22 cellular contexts compared by ENCODE assay signal in the genomic region with DNA sequence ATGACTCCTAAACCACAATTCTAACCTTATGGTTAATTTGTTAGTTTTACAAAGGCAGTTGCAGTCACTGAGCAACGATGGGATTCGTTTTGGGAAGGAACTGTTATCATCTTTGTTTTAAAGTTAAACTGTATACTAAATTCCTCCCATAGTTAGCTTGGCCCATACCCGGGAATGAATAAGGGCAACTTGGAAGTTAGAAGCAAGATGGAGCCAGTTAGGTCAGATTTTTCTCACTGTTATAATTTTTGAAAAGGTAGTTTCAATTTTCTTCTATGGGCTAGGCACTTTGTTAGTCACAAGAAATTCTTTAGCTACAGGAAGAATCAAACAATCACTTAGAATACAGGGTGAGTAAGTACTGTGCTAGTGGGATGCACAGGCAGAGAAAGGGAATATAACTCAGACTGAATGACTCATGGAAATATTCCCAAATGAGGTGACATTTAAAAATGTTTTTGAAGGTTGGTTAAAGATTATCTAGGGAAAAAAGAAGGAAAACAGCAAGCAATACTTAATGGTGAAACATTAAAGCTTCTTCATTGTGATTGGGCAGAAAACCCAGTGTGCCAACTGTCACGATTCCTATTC.
DNase-seq lines count a peak whose midpoint lies in the region; ATAC-seq, FAIRE-seq and TF ChIP-seq lines count a peak whose summit lies in the region.
"Had no signal": no experiment of that assay in that cellular context is flagged by ENCODE, and none has a peak within 500 bp of the region (broad histone marks: within the 10 kb centered on the region; RNA-seq: fewer than 3 reads in every experiment).

No MANE protein-coding gene starts in this region.

- DNase-seq in H54 (ENCODE audit: insufficient read length, low spot score) (peak; percentile 2), fibroblast of peridontal ligament (ENCODE audit: extremely low read depth) (peak; percentile 48), stromal cell of bone marrow (ENCODE audit: low read depth) (peak; percentile 33), NCI-H774 (lab: John Stamatoyannopoulos, UW) (no peak), germinal center (ENCODE audit: low spot score) (no peak), NCI-H1048 (lab: John Stamatoyannopoulos, UW) (no peak)
- DNase-seq: activated CD4-positive, alpha-beta memory T cell treated with anti-CD3 and anti-CD28 coated beads for 36 hours; activated naive CD4-positive, alpha-beta T cell treated with anti-CD3 and anti-CD28 coated beads, Interleukin-2, amount 10 ng/mL, durations not matched to agents 7 days and 5 days; activated T-cell treated with anti-CD3 and anti-CD28 coated beads, Interleukin-2, amount 50 U/mL, for 24 hours; GOT3; KG1; natural killer cell; NCI-H1092; NCI-H2081 treated with DMSO at 0.1 percent for 48 hours; NCI-H524; posterior cingulate gyrus; SIG-M5; spleen; T-helper 2 cell; testis had no signal

- FAIRE-seq in H54 (lab: Jason Lieb, UNC), result no peak
- FAIRE-seq: keratinocyte had no signal

- peak; percentile 42; the same call in 2 of the 3 replicates for ATAC-seq in SK-N-SH treated with all-trans-retinoic acid at 6 μM for 48 hours
- ATAC-seq: natural killer cell had no signal

- no peak for TF ChIP-seq POLR2A in H54 (IDR thresholded peaks at IDR 0.05; ENCODE audit: low read depth, low read length)

TF ChIP-seq in SK-N-SH treated with all-trans-retinoic acid at 6 μM for 48 hours, 23 proteins besides CTCF, POLR2A, EP300 and RAD21:
- TF ChIP-seq CSDC2 (CRISPR knock-in tag; IDR thresholded peaks at IDR 0.05) (no peak), ARNTL (CRISPR knock-in tag; IDR thresholded peaks at IDR 0.05; ENCODE audit: borderline replicate concordance, low read depth) (no peak), OSR1 (CRISPR knock-in tag; IDR thresholded peaks at IDR 0.05) (peak; percentile 31; the same call in 1 of the 2 replicates)
- TF ChIP-seq, protein P1, sequence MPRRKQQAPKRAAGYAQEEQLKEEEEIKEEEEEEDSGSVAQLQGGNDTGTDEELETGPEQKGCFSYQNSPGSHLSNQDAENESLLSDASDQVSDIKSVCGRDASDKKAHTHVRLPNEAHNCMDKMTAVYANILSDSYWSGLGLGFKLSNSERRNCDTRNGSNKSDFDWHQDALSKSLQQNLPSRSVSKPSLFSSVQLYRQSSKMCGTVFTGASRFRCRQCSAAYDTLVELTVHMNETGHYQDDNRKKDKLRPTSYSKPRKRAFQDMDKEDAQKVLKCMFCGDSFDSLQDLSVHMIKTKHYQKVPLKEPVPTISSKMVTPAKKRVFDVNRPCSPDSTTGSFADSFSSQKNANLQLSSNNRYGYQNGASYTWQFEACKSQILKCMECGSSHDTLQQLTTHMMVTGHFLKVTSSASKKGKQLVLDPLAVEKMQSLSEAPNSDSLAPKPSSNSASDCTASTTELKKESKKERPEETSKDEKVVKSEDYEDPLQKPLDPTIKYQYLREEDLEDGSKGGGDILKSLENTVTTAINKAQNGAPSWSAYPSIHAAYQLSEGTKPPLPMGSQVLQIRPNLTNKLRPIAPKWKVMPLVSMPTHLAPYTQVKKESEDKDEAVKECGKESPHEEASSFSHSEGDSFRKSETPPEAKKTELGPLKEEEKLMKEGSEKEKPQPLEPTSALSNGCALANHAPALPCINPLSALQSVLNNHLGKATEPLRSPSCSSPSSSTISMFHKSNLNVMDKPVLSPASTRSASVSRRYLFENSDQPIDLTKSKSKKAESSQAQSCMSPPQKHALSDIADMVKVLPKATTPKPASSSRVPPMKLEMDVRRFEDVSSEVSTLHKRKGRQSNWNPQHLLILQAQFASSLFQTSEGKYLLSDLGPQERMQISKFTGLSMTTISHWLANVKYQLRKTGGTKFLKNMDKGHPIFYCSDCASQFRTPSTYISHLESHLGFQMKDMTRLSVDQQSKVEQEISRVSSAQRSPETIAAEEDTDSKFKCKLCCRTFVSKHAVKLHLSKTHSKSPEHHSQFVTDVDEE (CRISPR knock-in tag; IDR thresholded peaks at IDR 0.05), result no peak
- TF ChIP-seq, protein P2, sequence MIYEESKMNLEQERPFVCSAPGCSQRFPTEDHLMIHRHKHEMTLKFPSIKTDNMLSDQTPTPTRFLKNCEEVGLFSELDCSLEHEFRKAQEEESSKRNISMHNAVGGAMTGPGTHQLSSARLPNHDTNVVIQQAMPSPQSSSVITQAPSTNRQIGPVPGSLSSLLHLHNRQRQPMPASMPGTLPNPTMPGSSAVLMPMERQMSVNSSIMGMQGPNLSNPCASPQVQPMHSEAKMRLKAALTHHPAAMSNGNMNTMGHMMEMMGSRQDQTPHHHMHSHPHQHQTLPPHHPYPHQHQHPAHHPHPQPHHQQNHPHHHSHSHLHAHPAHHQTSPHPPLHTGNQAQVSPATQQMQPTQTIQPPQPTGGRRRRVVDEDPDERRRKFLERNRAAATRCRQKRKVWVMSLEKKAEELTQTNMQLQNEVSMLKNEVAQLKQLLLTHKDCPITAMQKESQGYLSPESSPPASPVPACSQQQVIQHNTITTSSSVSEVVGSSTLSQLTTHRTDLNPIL (CRISPR knock-in tag; IDR thresholded peaks at IDR 0.05; ENCODE audit: low read depth), result no peak

Comparison
In these comparisons a context has a peak if more than half of its experiments do, and no peak if none do; other contexts are left out.
1. DNase-seq: peak in H54 (single experiment), fibroblast of peridontal ligament (single experiment) and stromal cell of bone marrow (single experiment); none in NCI-H774 (single experiment), germinal center (single experiment) and NCI-H1048 (single experiment).